ENCODE assay signal across 1 cellular context in the genomic region with DNA sequence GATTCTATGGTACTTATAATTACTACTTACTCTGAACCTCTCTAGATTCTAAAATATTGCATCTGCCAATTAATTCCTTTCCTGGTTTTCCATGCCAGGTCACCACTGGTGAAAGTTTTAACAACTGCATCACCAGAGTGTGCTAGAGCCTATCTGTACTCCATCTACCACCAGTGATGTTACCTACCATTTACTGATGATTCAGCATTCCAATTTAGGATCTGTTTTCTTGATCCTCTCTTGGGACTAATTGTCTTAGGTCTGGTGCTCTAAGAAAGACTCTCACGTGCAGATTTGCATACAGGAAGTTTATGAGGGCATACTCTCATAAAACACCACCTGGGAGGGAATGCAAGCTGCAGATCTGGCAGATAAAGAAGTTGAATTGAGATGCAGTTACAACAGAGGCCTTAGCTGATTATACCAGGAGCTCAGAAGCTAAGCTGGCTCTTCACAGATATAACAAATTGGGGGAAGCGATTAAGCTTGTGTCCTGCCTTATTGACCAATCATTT.
TF ChIP-seq lines count a peak whose summit lies in the region.

No MANE protein-coding gene starts in this region.

TF ChIP-seq in HepG2, 621 proteins besides CTCF, POLR2A, EP300 and RAD21:
- TF ChIP-seq MAFF (IDR thresholded peaks at IDR 0.05; ENCODE audit: low read depth, low read length) (peak; percentile 83), KDM2A (CRISPR knock-in tag; IDR thresholded peaks at IDR 0.05; ENCODE audit: borderline replicate concordance, low read depth) (no peak), MAFK (conservative IDR thresholded peaks at IDR 0.05 in 1 of 2, IDR thresholded peaks at IDR 0.05 in 1 of 2; ENCODE audit: low read length in 2 of 2) (peak; percentile 78 to 90)
